Comparison of ENCODE assay signal across 11 cellular contexts in genomic region chr11:111944139-111944538, GRCh38. TPM values are rescaled to one million over a fixed set of nuclear protein-coding genes. Genes with fewer than 3 reads are reported as not detected.
DNase-seq lines count a peak whose midpoint lies in the region; ATAC-seq and TF ChIP-seq lines count a peak whose summit lies in the region.
"Had no signal": no experiment of that assay in that cellular context is flagged by ENCODE, and none has a peak within 500 bp of the region (broad histone marks: within the 10 kb centered on the region; RNA-seq: fewer than 3 reads in every experiment).

No MANE protein-coding gene starts in this region.

- TF ChIP-seq CTCF in suprapubic skin (IDR thresholded peaks at IDR 0.05), result no peak

- peak overlapping the region; percentile 94 for H3K27ac Mint-ChIP-seq in activated CD4-positive, alpha-beta T cell treated with anti-CD3 and anti-CD28 coated beads for 36 hours
- H3K27ac Mint-ChIP-seq in activated naive CD8-positive, alpha-beta T cell, result peak overlapping the region; percentile 99

- H3K4me3 Mint-ChIP-seq in activated CD4-positive, alpha-beta T cell treated with anti-CD3 and anti-CD28 coated beads for 36 hours, result peak overlapping the region; percentile 29
- peak overlapping the region; percentile 78 for H3K4me3 Mint-ChIP-seq in activated naive CD8-positive, alpha-beta T cell

- no peaks in the 10 kb centered on the region for H3K9me3 Mint-ChIP-seq in activated CD4-positive, alpha-beta T cell treated with anti-CD3 and anti-CD28 coated beads for 36 hours (ENCODE audit: low read depth)
- H3K9me3 Mint-ChIP-seq in activated naive CD8-positive, alpha-beta T cell (ENCODE audit: low read depth), result no peaks in the 10 kb centered on the region

- POLR2A ChIA-PET in activated CD4-positive, alpha-beta T cell treated with anti-CD3 and anti-CD28 coated beads for 36 hours (lab: Charles Lee), result interaction anchor here (0.8 to 1.8 kb wide), 4 partner anchors 8 to 175 kb away, joined by 3 to 6 read pairs (median 4); no protein-coding TSS in a partner anchor

- H3K36me3 Mint-ChIP-seq in activated CD4-positive, alpha-beta T cell treated with anti-CD3 and anti-CD28 coated beads for 36 hours (ENCODE audit: low read depth), result no peaks in the 10 kb centered on the region
- peaks cover 12% of the 10 kb centered on the region for H3K36me3 Mint-ChIP-seq in activated naive CD8-positive, alpha-beta T cell

- no peak for TF ChIP-seq POLR2A in suprapubic skin (IDR thresholded peaks at IDR 0.05)

- no peak overlapping the region for H3K4me3 ChIP-seq in suprapubic skin
- H3K4me3 ChIP-seq: pancreas had no signal

- no peak for TF ChIP-seq EP300 in suprapubic skin (IDR thresholded peaks at IDR 0.05)

- no peaks in the 10 kb centered on the region for H3K36me3 ChIP-seq in suprapubic skin
- H3K36me3 ChIP-seq: pancreas had no signal

- WGBS in suprapubic skin, result 72% methylated on average over 3 of the region's 3 CpGs

- H3K27me3 Mint-ChIP-seq in activated CD4-positive, alpha-beta T cell treated with anti-CD3 and anti-CD28 coated beads for 36 hours, result no peaks in the 10 kb centered on the region
- H3K27me3 Mint-ChIP-seq in activated naive CD8-positive, alpha-beta T cell, result no peaks in the 10 kb centered on the region

- ATAC-seq in activated CD4-positive, alpha-beta T cell treated with anti-CD3 and anti-CD28 coated beads for 36 hours, result peak; percentile 11
- no peak for ATAC-seq in GM19467 (IDR thresholded peaks at IDR 0.05; ENCODE audit: unreplicated experiment)
- ATAC-seq: pancreas had no signal

- H3K27me3 ChIP-seq in suprapubic skin, result no peaks in the 10 kb centered on the region
- H3K27me3 ChIP-seq: pancreas had no signal

- CTCF ChIA-PET in activated CD4-positive, alpha-beta T cell treated with anti-CD3 and anti-CD28 coated beads for 36 hours (lab: Charles Lee), result interaction anchor here (0.7 to 4.1 kb wide), 6 partner anchors 8 to 76 kb away, joined by 3 to 21 read pairs (median 8); partner anchors contain the start of gene ALG9

- no peak for DNase-seq in activated CD4-positive, alpha-beta T cell treated with anti-CD3 and anti-CD28 coated beads for 36 hours
- no peak for DNase-seq in activated CD4-positive, alpha-beta T cell treated with anti-CD3 and anti-CD28 coated beads for 4 hours
- peak; percentile 65 for DNase-seq in hepatic stellate cell (ENCODE audit: low spot score)
- no peak for DNase-seq in suprapubic skin (ENCODE audit: low spot score in 2 of 2)
- DNase-seq in GM19240 (ENCODE audit: insufficient read length, low spot score), result no peak
- no peak for DNase-seq in NCI-H1105 treated with DMSO at 0.1 percent for 48 hours (lab: John Stamatoyannopoulos, UW)
- DNase-seq: AML-193, pancreas, RPMI8226 had no signal

- H3K4me1 Mint-ChIP-seq in activated CD4-positive, alpha-beta T cell treated with anti-CD3 and anti-CD28 coated beads for 36 hours, result peaks cover 25% of the 10 kb centered on the region
- H3K4me1 Mint-ChIP-seq in activated naive CD8-positive, alpha-beta T cell (ENCODE audit: low read depth), result peaks cover 44% of the 10 kb centered on the region

- no peaks in the 10 kb centered on the region for H3K9me3 ChIP-seq in suprapubic skin
- H3K9me3 ChIP-seq: pancreas had no signal

- H3K27ac ChIP-seq in suprapubic skin, result peak overlapping the region; percentile 59
- H3K27ac ChIP-seq: pancreas had no signal

- H3K4me1 ChIP-seq in suprapubic skin, result peaks cover 15% of the 10 kb centered on the region
- H3K4me1 ChIP-seq: pancreas had no signal

- intact Hi-C loops in activated CD4-positive, alpha-beta T cell treated with anti-CD3 and anti-CD28 coated beads for 36 hours (cut with DNase I, micrococcal nuclease), result loop anchor here (1.0 kb wide), 1 partner anchor 12 kb away; no protein-coding TSS in a partner anchor

RNA-seq across cellular contexts. Expression of gene DIXDC1, which starts 7.0 kb away (rescaled TPM):
- total RNA-seq in activated CD4-positive, alpha-beta T cell treated with anti-CD3 and anti-CD28 coated beads for 36 hours, result 10 to 100 TPM in 1 of 2 experiments, 1 to 10 TPM in 1; 10.0 to 14.0 TPM
- 10 to 100 TPM; 11.8 to 20.9 (median 13.1) TPM for total RNA-seq in suprapubic skin

RNA-seq across cellular contexts. Expression of gene C11orf52, which starts 25.4 kb away (rescaled TPM):
- total RNA-seq in activated CD4-positive, alpha-beta T cell treated with anti-CD3 and anti-CD28 coated beads for 36 hours, result not detected
- total RNA-seq in suprapubic skin, result 10 to 100 TPM in 1 of 4 donors, 1 to 10 TPM in 3; 7.5 to 10.4 (median 9.7) TPM

RNA-seq across cellular contexts. Expression of gene HSPB2, which starts 31.6 kb away (rescaled TPM):
- total RNA-seq in activated CD4-positive, alpha-beta T cell treated with anti-CD3 and anti-CD28 coated beads for 36 hours, result not detected
- 1 to 10 TPM in 1 of 4 donors, not detected in 3; 3.1 TPM for total RNA-seq in suprapubic skin

RNA-seq across cellular contexts. Expression of gene CRYAB, which starts 32.6 kb away (rescaled TPM):
- not detected for total RNA-seq in activated CD4-positive, alpha-beta T cell treated with anti-CD3 and anti-CD28 coated beads for 36 hours
- total RNA-seq in suprapubic skin, result 100 to 1,000 TPM; 144 to 203 (median 176) TPM

Comparison
In these comparisons a context has a peak if more than half of its experiments do, and no peak if none do; other contexts are left out.
1. RNA of gene C11orf52, which starts 25.4 kb away (total RNA-seq): 7.5 to 10.4 TPM in suprapubic skin; not detected in activated CD4-positive, alpha-beta T cell treated with anti-CD3 and anti-CD28 coated beads for 36 hours; every median in the first group is over 4 times any median in the second.